Comparison of ENCODE assay signal across 22 cellular contexts in the genomic region with DNA sequence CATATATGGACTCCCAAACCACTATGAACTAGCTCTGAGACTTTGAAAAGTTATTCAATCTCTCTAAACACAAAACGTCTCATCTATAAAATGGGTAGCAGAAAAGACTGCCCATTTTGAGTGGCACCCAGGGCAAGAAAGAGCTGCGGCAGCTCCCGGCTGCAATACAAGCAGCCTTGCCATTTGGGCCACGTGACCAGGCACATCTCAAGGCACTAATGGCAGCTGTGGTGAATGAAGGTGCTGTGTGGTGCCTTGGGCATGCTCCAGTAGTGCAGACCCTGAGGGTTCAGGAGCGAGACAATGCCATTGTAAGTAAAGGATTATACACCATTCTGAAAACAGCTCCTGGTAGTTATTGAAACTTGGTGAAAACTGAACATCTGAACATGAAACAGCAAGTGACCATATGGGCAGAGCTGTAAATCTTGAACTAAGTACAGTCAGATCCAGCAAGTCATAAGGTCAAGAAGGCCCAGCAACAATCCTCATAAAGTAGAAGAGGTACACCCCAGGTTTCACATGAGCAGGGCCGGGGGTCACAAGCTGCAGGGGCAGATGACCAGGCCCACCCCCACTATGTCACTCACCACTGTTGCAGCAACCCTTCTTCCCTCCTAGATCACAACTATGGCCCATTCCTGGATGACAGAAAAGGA.
"Had no signal": no experiment of that assay in that cellular context is flagged by ENCODE, and none has a peak within 500 bp of the region (broad histone marks: within the 10 kb centered on the region; RNA-seq: fewer than 3 reads in every experiment).

No MANE protein-coding gene starts in this region.

- H3K27me3 ChIP-seq: brain microvascular endothelial cell, esophagus muscularis mucosa, left lung, neutrophil, pancreas, testis, vagina had no signal

- H3K4me3 Mint-ChIP-seq: effector memory CD8-positive, alpha-beta T cell; mesothelial cell of epicardium; natural killer cell; WTC11 had no signal

- H3K9me3 ChIP-seq: esophagus muscularis mucosa, left lung, neutrophil, pancreas, testis, vagina had no signal

- H3K27me3 Mint-ChIP-seq: effector memory CD8-positive, alpha-beta T cell had no signal

- H3K27ac Mint-ChIP-seq: activated naive CD4-positive, alpha-beta T cell treated with anti-CD3 and anti-CD28 coated beads, Interleukin-2, amount 50 U/mL, for 72 hours; effector memory CD8-positive, alpha-beta T cell; mesothelial cell of epicardium; natural killer cell; WTC11 had no signal

- H3K27ac ChIP-seq: brain microvascular endothelial cell, esophagus muscularis mucosa, left lung, neutrophil, pancreas, testis, vagina had no signal

- DNase-seq: activated T-cell treated with anti-CD3 and anti-CD28 coated beads, Interleukin-2, amount 50 U/mL, for 1 hour; aorta; central memory CD4-positive, alpha-beta T cell; effector memory CD8-positive, alpha-beta T cell; hippocampal formation; left lung; natural killer cell; stimulated activated CD4-positive, alpha-beta T cell treated with anti-CD3 and anti-CD28 coated beads, Interleukin-4, amount 100 ng/mL, for 1 hour; stimulated activated naive CD4-positive, alpha-beta T cell; T1000; testis had no signal

- H3K4me1 ChIP-seq: left lung, vagina had no signal

- ATAC-seq: effector memory CD8-positive, alpha-beta T cell; left lung; natural killer cell; sciatic nerve; WTC11 had no signal

- H3K4me3 ChIP-seq: esophagus muscularis mucosa, left lung, pancreas, testis, vagina had no signal

- H3K36me3 ChIP-seq: brain microvascular endothelial cell, esophagus muscularis mucosa, left lung, neutrophil, pancreas, vagina had no signal

- FAIRE-seq: colon, frontal cortex, pancreas had no signal

- H3K9me3 Mint-ChIP-seq: effector memory CD8-positive, alpha-beta T cell; natural killer cell had no signal

- H3K36me3 Mint-ChIP-seq: mesothelial cell of epicardium, natural killer cell, WTC11 had no signal
